In the genomic region with DNA sequence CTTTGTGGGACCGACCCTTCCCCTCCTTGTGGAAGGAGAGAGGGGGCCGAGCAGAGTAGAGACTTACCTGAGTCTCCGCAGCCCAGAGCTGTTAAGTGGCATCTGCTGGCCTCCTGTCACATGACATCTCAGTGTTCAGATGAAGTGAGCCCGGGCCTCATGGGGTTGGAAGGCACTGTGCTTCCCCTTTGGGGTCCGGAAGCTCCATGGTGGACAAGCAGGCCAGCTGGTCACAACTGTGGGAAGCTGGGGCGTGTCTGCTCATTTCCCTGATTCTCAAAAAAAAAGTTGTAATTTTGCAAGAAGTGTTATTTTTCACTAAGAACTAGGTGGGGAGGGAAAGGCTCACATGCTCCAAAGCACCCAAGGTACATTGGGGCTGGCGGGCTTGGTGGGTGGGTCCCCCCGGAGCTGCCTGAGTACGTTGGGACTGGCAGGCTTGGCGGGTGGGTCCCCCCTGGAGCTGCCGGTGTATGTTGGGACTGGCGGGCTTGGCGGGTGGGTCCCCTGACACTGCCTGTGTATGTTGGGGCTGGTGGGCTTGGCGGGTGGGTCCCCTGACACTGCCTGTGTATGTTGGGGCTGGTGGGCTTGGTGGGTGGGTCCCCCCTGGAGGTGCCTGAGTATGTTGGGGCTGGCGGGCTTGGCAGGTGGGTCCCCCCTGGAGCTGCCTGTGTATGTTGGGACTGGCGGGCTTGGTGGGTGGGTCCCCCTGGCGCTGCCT, we compare ENCODE assay signal across 20 cellular contexts.
"Had no signal": no experiment of that assay in that cellular context is flagged by ENCODE, and none has a peak within 500 bp of the region (broad histone marks: within the 10 kb centered on the region; RNA-seq: fewer than 3 reads in every experiment).

No MANE protein-coding gene starts in this region.

- H3K36me3 ChIP-seq: colonic mucosa had no signal

- H3K27ac ChIP-seq: colonic mucosa, gastrocnemius medialis, pancreas, sigmoid colon, SK-N-MC, testis, vagina had no signal

- H3K27me3 Mint-ChIP-seq: activated CD4-positive, alpha-beta T cell treated with anti-CD3 and anti-CD28 coated beads, Interleukin-2, amount 10 ng/mL, durations not matched to agents 7 days and 5 days; activated naive CD4-positive, alpha-beta T cell treated with anti-CD3 and anti-CD28 coated beads, Interleukin-2, amount 10 ng/mL, durations not matched to agents 7 days and 5 days; activated naive CD8-positive, alpha-beta T cell treated with anti-CD3 and anti-CD28 coated beads, Interleukin-2, amount 50 U/mL, for 24 hours had no signal

- H3K27me3 ChIP-seq: colonic mucosa, gastrocnemius medialis, pancreas, sigmoid colon, testis, vagina had no signal

- DNase-seq: activated CD4-positive, alpha-beta T cell treated with anti-CD3 and anti-CD28 coated beads, Interleukin-2, amount 10 ng/mL, durations not matched to agents 7 days and 5 days; activated CD8-positive, alpha-beta memory T cell treated with anti-CD3 and anti-CD28 coated beads, Interleukin-2, amount 50 U/mL, for 4 hours; activated naive CD4-positive, alpha-beta T cell treated with anti-CD3 and anti-CD28 coated beads, Interleukin-2, amount 10 ng/mL, durations not matched to agents 7 days and 5 days; activated naive CD8-positive, alpha-beta T cell treated with anti-CD3 and anti-CD28 coated beads, Interleukin-2, amount 50 U/mL, for 24 hours; activated T-cell treated with anti-CD3 and anti-CD28 coated beads, Interleukin-2, amount 50 U/mL, for 4 hours; anterior cingulate cortex; central memory CD4-positive, alpha-beta T cell; colonic mucosa; gastrocnemius medialis; mammary epithelial cell; pancreas; sigmoid colon; stimulated activated CD4-positive, alpha-beta T cell treated with anti-CD3 and anti-CD28 coated beads, Interleukin-4, amount 100 ng/mL, for 24 hours; testis had no signal

- H3K4me1 Mint-ChIP-seq: activated CD4-positive, alpha-beta T cell treated with anti-CD3 and anti-CD28 coated beads, Interleukin-2, amount 10 ng/mL, durations not matched to agents 7 days and 5 days; activated naive CD4-positive, alpha-beta T cell treated with anti-CD3 and anti-CD28 coated beads, Interleukin-2, amount 10 ng/mL, durations not matched to agents 7 days and 5 days; activated naive CD8-positive, alpha-beta T cell treated with anti-CD3 and anti-CD28 coated beads, Interleukin-2, amount 50 U/mL, for 24 hours; brain; neural crest cell had no signal

- H3K4me3 Mint-ChIP-seq: activated CD4-positive, alpha-beta T cell treated with anti-CD3 and anti-CD28 coated beads, Interleukin-2, amount 10 ng/mL, durations not matched to agents 7 days and 5 days; activated naive CD4-positive, alpha-beta T cell treated with anti-CD3 and anti-CD28 coated beads, Interleukin-2, amount 10 ng/mL, durations not matched to agents 7 days and 5 days; activated naive CD8-positive, alpha-beta T cell treated with anti-CD3 and anti-CD28 coated beads, Interleukin-2, amount 50 U/mL, for 24 hours; activated T-cell treated with anti-CD3 and anti-CD28 coated beads, Interleukin-2, amount 50 U/mL, for 4 hours; brain; neural crest cell; stimulated activated effector memory CD8-positive, alpha-beta T cell treated with anti-CD3 and anti-CD28 coated beads, Interleukin-12 subunit alpha, Interleukin-12 subunit beta, amount 100 ng/mL, for 72 hours had no signal

- ATAC-seq: activated naive CD8-positive, alpha-beta T cell treated with anti-CD3 and anti-CD28 coated beads, Interleukin-2, amount 50 U/mL, for 24 hours; activated T-cell treated with anti-CD3 and anti-CD28 coated beads, Interleukin-2, amount 50 U/mL, for 4 hours; esophagus mucosa; gastrocnemius medialis; stimulated activated effector memory CD8-positive, alpha-beta T cell treated with anti-CD3 and anti-CD28 coated beads, Interleukin-12 subunit alpha, Interleukin-12 subunit beta, amount 100 ng/mL, for 72 hours had no signal

- H3K4me1 ChIP-seq: colonic mucosa, gastrocnemius medialis, pancreas, sigmoid colon, testis, vagina had no signal

- H3K9me3 ChIP-seq: colonic mucosa, gastrocnemius medialis, pancreas, sigmoid colon, testis, vagina had no signal

- H3K4me3 ChIP-seq: colonic mucosa, gastrocnemius medialis, pancreas, sigmoid colon, SK-N-MC, testis, vagina had no signal

- H3K9me3 Mint-ChIP-seq: activated CD4-positive, alpha-beta T cell treated with anti-CD3 and anti-CD28 coated beads, Interleukin-2, amount 10 ng/mL, durations not matched to agents 7 days and 5 days; activated naive CD4-positive, alpha-beta T cell treated with anti-CD3 and anti-CD28 coated beads, Interleukin-2, amount 10 ng/mL, durations not matched to agents 7 days and 5 days; activated naive CD8-positive, alpha-beta T cell treated with anti-CD3 and anti-CD28 coated beads, Interleukin-2, amount 50 U/mL, for 24 hours; activated T-cell treated with anti-CD3 and anti-CD28 coated beads, Interleukin-2, amount 50 U/mL, for 4 hours; brain; neural crest cell; stimulated activated effector memory CD8-positive, alpha-beta T cell treated with anti-CD3 and anti-CD28 coated beads, Interleukin-12 subunit alpha, Interleukin-12 subunit beta, amount 100 ng/mL, for 72 hours had no signal

- H3K27ac Mint-ChIP-seq: activated CD4-positive, alpha-beta T cell treated with anti-CD3 and anti-CD28 coated beads, Interleukin-2, amount 10 ng/mL, durations not matched to agents 7 days and 5 days; activated naive CD4-positive, alpha-beta T cell treated with anti-CD3 and anti-CD28 coated beads, Interleukin-2, amount 10 ng/mL, durations not matched to agents 7 days and 5 days; activated naive CD8-positive, alpha-beta T cell treated with anti-CD3 and anti-CD28 coated beads, Interleukin-2, amount 50 U/mL, for 24 hours; stimulated activated effector memory CD8-positive, alpha-beta T cell treated with anti-CD3 and anti-CD28 coated beads, Interleukin-12 subunit alpha, Interleukin-12 subunit beta, amount 100 ng/mL, for 72 hours had no signal
